In the genomic region with DNA sequence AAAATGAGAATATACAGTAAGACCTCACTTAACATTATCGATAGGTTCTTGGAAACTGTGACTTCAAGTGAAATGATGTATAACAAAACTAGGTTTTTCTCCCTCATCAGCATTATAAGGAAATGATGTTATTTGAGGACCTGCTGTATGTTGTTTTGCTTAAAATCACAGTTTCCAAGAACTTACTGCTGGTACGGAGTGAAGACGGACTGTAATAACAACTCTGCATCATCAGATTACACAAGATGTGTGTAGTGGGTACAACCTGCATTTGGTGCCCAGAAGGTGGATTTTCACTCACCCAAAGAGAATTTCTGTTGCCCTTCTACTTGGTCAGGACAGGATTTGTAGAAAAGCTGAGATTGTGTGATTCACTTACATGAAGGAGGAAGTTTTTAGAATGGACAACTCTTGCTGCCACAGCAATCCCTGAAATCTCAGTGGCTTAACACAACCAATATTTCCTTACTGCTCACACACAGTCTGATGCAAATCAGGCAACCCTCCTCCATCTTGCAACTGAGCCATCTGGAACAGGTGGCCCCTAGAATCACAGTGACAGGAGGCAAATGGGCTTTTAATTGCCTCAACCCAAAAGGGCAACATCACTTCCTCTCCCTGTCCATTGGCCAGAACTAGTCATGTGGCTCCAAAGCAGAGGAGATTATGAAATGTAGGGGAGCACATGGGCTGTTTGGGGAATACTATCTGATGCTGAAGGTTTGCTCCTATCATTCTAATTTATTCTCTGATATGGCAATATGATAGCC, we compare ENCODE assay signal across 1 cellular context.
TF ChIP-seq lines count a peak whose summit lies in the region.

No MANE protein-coding gene starts in this region.

TF ChIP-seq in H1, 55 proteins besides CTCF, POLR2A, EP300 and RAD21:
- TF ChIP-seq EGR1 (IDR thresholded peaks at IDR 0.05; ENCODE audit: borderline replicate concordance, low read depth, low read length) (no peak), SAP30 (IDR thresholded peaks at IDR 0.05; ENCODE audit: insufficient read depth, insufficient replicate concordance, low read length) (no peak), HDAC6 (IDR thresholded peaks at IDR 0.05; ENCODE audit: low read depth, low read length) (no peak), KDM1A (IDR thresholded peaks at IDR 0.05; ENCODE audit: borderline replicate concordance, low read length) (no peak), CTBP2 (IDR thresholded peaks at IDR 0.05; ENCODE audit: borderline replicate concordance, insufficient read depth, insufficient read length, low read length) (no peak), POLR2AphosphoS5 (IDR thresholded peaks at IDR 0.05; ENCODE audit: low read depth, low read length) (no peak), GTF2F1 (IDR thresholded peaks at IDR 0.05; ENCODE audit: borderline replicate concordance, low read depth, low read length) (no peak), POU5F1 (IDR thresholded peaks at IDR 0.05; ENCODE audit: low read depth, low read length) (no peak)
- TF ChIP-seq, protein P1, sequence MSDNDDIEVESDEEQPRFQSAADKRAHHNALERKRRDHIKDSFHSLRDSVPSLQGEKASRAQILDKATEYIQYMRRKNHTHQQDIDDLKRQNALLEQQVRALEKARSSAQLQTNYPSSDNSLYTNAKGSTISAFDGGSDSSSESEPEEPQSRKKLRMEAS (IDR thresholded peaks at IDR 0.05), result no peak
TF ChIP-seq in H1: peak in this region for 0.
